25 cellular contexts compared by ENCODE assay signal in the genomic region with DNA sequence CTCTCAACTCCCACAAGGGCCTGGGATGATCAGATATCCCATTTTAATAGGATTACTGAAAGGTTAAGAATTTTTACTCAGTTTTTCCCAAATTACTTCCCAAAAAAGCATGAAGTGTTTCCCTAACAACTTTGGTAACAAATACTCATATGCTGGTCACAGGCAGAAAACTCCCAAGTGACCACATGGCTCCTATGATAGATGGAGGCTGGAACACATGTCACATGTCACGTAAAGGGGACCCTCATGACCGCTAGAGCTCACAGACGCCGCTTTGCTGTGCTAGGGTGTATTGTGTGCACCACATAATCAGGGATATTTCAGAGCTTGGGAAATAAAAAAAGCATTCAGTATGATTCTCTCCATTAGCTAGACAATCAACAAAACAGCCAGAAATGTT.
DNase-seq lines count a peak whose midpoint lies in the region; ATAC-seq, FAIRE-seq and TF ChIP-seq lines count a peak whose summit lies in the region.
"Had no signal": no experiment of that assay in that cellular context is flagged by ENCODE, and none has a peak within 500 bp of the region (broad histone marks: within the 10 kb centered on the region; RNA-seq: fewer than 3 reads in every experiment).

No MANE protein-coding gene starts in this region.

- H3K27me3 ChIP-seq in cardiac muscle cell (no peaks in the 10 kb centered on the region), heart right ventricle (no peaks in the 10 kb centered on the region), HepG2 (ENCODE audit: control insufficient read depth in 1 of 2, insufficient read depth in 2 of 2, low read length in 2 of 2) (peaks cover 2 to 55% of the 10 kb centered on the region in 2 experiments; a peak in 4 of 5 replicates), right lobe of liver (peaks cover 0 to 5% of the 10 kb centered on the region in 2 donors)
- H3K27me3 ChIP-seq: BLaER1 had no signal

- in situ Hi-C loops in HepG2 (cut with HindIII; ENCODE audit: extremely low pct_ligation_motif_present, low pct_unique_long_range_greater_than_20kb): no loop called here

- H3K27ac ChIP-seq in cardiac muscle cell (peak overlapping the region; percentile 44), heart right ventricle (no peak overlapping the region), HepG2 (ENCODE audit: extremely low read length, insufficient read depth, low read length) (no peak overlapping the region), right lobe of liver (no peak overlapping the region)
- H3K27ac ChIP-seq: 22Rv1, BLaER1, C4-2B, GM23248 had no signal

- CTCF ChIA-PET in HepG2 (lab: Yijun Ruan, JAX; ENCODE audit: low intra/inter-chr PET ratio, low total read pairs): interaction anchor here (2.0 kb wide), 1 partner anchor 40 kb away, joined by 5 read pairs; no protein-coding TSS in a partner anchor

- no peak overlapping the region for H3K4me3 ChIP-seq in cardiac muscle cell
- no peak overlapping the region for H3K4me3 ChIP-seq in heart right ventricle
- H3K4me3 ChIP-seq in HepG2 (replicated peaks in 1 of 3; ENCODE audit: insufficient read depth in 1 of 3, low read depth in 2 of 3, low read length in 3 of 3): no peak overlapping the region
- no peak overlapping the region for H3K4me3 ChIP-seq in right lobe of liver
- H3K4me3 ChIP-seq: BLaER1, GM12878, GM23248 had no signal

- H3K4me1 Mint-ChIP-seq in stimulated activated effector memory CD8-positive, alpha-beta T cell treated with anti-CD3 and anti-CD28 coated beads, Interleukin-12 subunit alpha, Interleukin-12 subunit beta, amount 100 ng/mL, for 72 hours: peaks cover 5% of the 10 kb centered on the region
- no peaks in the 10 kb centered on the region for H3K4me1 Mint-ChIP-seq in immature natural killer cell
- H3K4me1 Mint-ChIP-seq: B cell had no signal

- intact Hi-C loops in heart right ventricle (cut with DNase I) (no loop called here), HepG2 (cut with micrococcal nuclease; ENCODE audit: unreplicated experiment) (no loop called here), right lobe of liver (cut with DNase I) (no loop called here)

- H3K36me3 ChIP-seq in cardiac muscle cell (no peaks in the 10 kb centered on the region), heart right ventricle (no peaks in the 10 kb centered on the region), HepG2 (replicated peaks in 1 of 2; ENCODE audit: control insufficient read depth in 1 of 2, insufficient read depth in 2 of 2, low read length in 2 of 2) (no peaks in the 10 kb centered on the region), right lobe of liver (no peaks in the 10 kb centered on the region)
- H3K36me3 ChIP-seq: BLaER1 had no signal

- no peaks in the 10 kb centered on the region for H3K9me3 ChIP-seq in cardiac muscle cell (ENCODE audit: low read depth)
- no peaks in the 10 kb centered on the region for H3K9me3 ChIP-seq in heart right ventricle
- no peaks in the 10 kb centered on the region for H3K9me3 ChIP-seq in HepG2 (ENCODE audit: low read length)
- H3K9me3 ChIP-seq in right lobe of liver: no peaks in the 10 kb centered on the region
- H3K9me3 ChIP-seq: BLaER1, Caco-2 had no signal

- no peak overlapping the region for H3K9ac ChIP-seq in HepG2 (ENCODE audit: insufficient read depth, low read depth, low read length)
- H3K9ac ChIP-seq: BLaER1, GM23248 had no signal

- H2AFZ ChIP-seq in HepG2 (ENCODE audit: low read length): no peak overlapping the region
- H2AFZ ChIP-seq: GM23248 had no signal

- H3K27me3 Mint-ChIP-seq in immature natural killer cell (ENCODE audit: low read depth in 3 of 3): peaks cover 0 to 3% (median 0%) of the 10 kb centered on the region in 3 donors
- H3K27me3 Mint-ChIP-seq: B cell had no signal

- no peaks in the 10 kb centered on the region for H3K36me3 Mint-ChIP-seq in stimulated activated effector memory CD8-positive, alpha-beta T cell treated with anti-CD3 and anti-CD28 coated beads, Interleukin-12 subunit alpha, Interleukin-12 subunit beta, amount 100 ng/mL, for 72 hours
- H3K36me3 Mint-ChIP-seq in immature natural killer cell: no peaks in the 10 kb centered on the region
- H3K36me3 Mint-ChIP-seq: CD4-positive, CD25-positive, alpha-beta regulatory T cell; CD8-positive, alpha-beta T cell had no signal

- no peaks in the 10 kb centered on the region for H3K9me3 Mint-ChIP-seq in stimulated activated effector memory CD8-positive, alpha-beta T cell treated with anti-CD3 and anti-CD28 coated beads, Interleukin-12 subunit alpha, Interleukin-12 subunit beta, amount 100 ng/mL, for 72 hours
- H3K9me3 Mint-ChIP-seq in immature natural killer cell: no peaks in the 10 kb centered on the region
- H3K9me3 Mint-ChIP-seq: CD8-positive, alpha-beta T cell; H9 had no signal

- no peak for TF ChIP-seq RAD21 in HepG2 (CRISPR knock-in tag; IDR thresholded peaks at IDR 0.05)

- peak overlapping the region; percentile 35 for H3K27ac Mint-ChIP-seq in stimulated activated effector memory CD8-positive, alpha-beta T cell treated with anti-CD3 and anti-CD28 coated beads, Interleukin-12 subunit alpha, Interleukin-12 subunit beta, amount 100 ng/mL, for 72 hours
- H3K27ac Mint-ChIP-seq in immature natural killer cell: no peak overlapping the region
- H3K27ac Mint-ChIP-seq: B cell; CD4-positive, CD25-positive, alpha-beta regulatory T cell; CD8-positive, alpha-beta T cell had no signal

- FAIRE-seq in HepG2 (lab: Jason Lieb, UNC): no peak
- FAIRE-seq: A204.1, GM12878, GM19239 had no signal

- DNase-seq in cardiac muscle cell (ENCODE audit: low read depth in 1 of 2, low spot score in 1 of 2) (no peak), heart right ventricle (no peak), HepG2 (ENCODE audit: low spot score) (no peak), right lobe of liver (no peak), SKM-1 treated with dmso at 0.1 percent for 144 hours (lab: John Stamatoyannopoulos, UW; ENCODE audit: unreplicated experiment) (no peak), immature natural killer cell (no peak)
- no peak for DNase-seq in stimulated activated effector memory CD8-positive, alpha-beta T cell treated with anti-CD3 and anti-CD28 coated beads, Interleukin-12 subunit alpha, Interleukin-12 subunit beta, amount 100 ng/mL, for 72 hours (ENCODE audit: low spot score in 2 of 2)
- DNase-seq: Caco-2; CD4-positive, CD25-positive, alpha-beta regulatory T cell; CD8-positive, alpha-beta T cell; DMS153; DMS79; EL; GDM1; GM23248 had no signal

- TF ChIP-seq EP300 in HepG2 (IDR thresholded peaks at IDR 0.05; ENCODE audit: low read depth in 2 of 2, low read length in 2 of 2) (no peak), HepG2 (CRISPR knock-in tag; IDR thresholded peaks at IDR 0.05; ENCODE audit: borderline replicate concordance) (no peak)

- peaks cover 35% of the 10 kb centered on the region for H3K4me1 ChIP-seq in cardiac muscle cell (ENCODE audit: low read depth)
- H3K4me1 ChIP-seq in heart right ventricle: peaks cover 0 to 18% (median 7%) of the 10 kb centered on the region in 9 donors
- H3K4me1 ChIP-seq in HepG2 (ENCODE audit: insufficient read depth, low read length): no peaks in the 10 kb centered on the region
- H3K4me1 ChIP-seq in right lobe of liver: no peaks in the 10 kb centered on the region
- H3K4me1 ChIP-seq: BLaER1, Caco-2 had no signal

- H3K79me2 ChIP-seq in HepG2 (ENCODE audit: insufficient read depth, low read length): no peaks in the 10 kb centered on the region

- TF ChIP-seq POLR2A in HepG2 (IDR thresholded peaks at IDR 0.05; ENCODE audit: insufficient read depth in 1 of 2, low read depth in 2 of 2, low read length in 2 of 2) (no peak), right lobe of liver (IDR thresholded peaks at IDR 0.05) (no peak)

- H3K4me3 Mint-ChIP-seq in stimulated activated effector memory CD8-positive, alpha-beta T cell treated with anti-CD3 and anti-CD28 coated beads, Interleukin-12 subunit alpha, Interleukin-12 subunit beta, amount 100 ng/mL, for 72 hours: no peak overlapping the region
- no peak overlapping the region for H3K4me3 Mint-ChIP-seq in immature natural killer cell
- H3K4me3 Mint-ChIP-seq: B cell; CD4-positive, CD25-positive, alpha-beta regulatory T cell; CD8-positive, alpha-beta T cell; H9 had no signal

- 88 to 90% methylated on average over 4 of the region's 4 CpGs for WGBS in heart right ventricle, 2 donors
- 3% methylated on average over 4 of the region's 4 CpGs for WGBS in HepG2 (ENCODE audit: low lambda C conversion rate)
- 61% methylated on average over 4 of the region's 4 CpGs for WGBS in right lobe of liver (ENCODE audit: insufficient coverage, low coverage, low lambda C conversion rate, missing lambda C conversion rate)

- ATAC-seq in heart right ventricle (no peak), HepG2 (no peak), right lobe of liver (no peak), HG03175 (IDR thresholded peaks at IDR 0.05; ENCODE audit: unreplicated experiment) (no peak)
- no peak for ATAC-seq in stimulated activated effector memory CD8-positive, alpha-beta T cell treated with anti-CD3 and anti-CD28 coated beads, Interleukin-12 subunit alpha, Interleukin-12 subunit beta, amount 100 ng/mL, for 72 hours
- ATAC-seq: CD8-positive, alpha-beta T cell; GM12878; HCT116 had no signal

- POLR2A ChIA-PET in HepG2 (lab: Yijun Ruan, JAX): no interaction called here

- no peak overlapping the region for H3K4me2 ChIP-seq in HepG2 (ENCODE audit: low read depth, low read length)
- H3K4me2 ChIP-seq: BLaER1 had no signal

- no peak for TF ChIP-seq CTCF in cardiac muscle cell (IDR thresholded peaks at IDR 0.05; ENCODE audit: low read depth, low read length)
- no peak for TF ChIP-seq CTCF in heart right ventricle (IDR thresholded peaks at IDR 0.05)
- TF ChIP-seq CTCF in HepG2 (CRISPR knock-in tag; IDR thresholded peaks at IDR 0.05): no peak
- TF ChIP-seq CTCF in right lobe of liver (IDR thresholded peaks at IDR 0.05): no peak

- H4K20me1 ChIP-seq in HepG2 (ENCODE audit: insufficient read depth, low read length): no peaks in the 10 kb centered on the region
- H4K20me1 ChIP-seq: BLaER1 had no signal

- no TSS peak for BruUV-seq in HepG2 (replicated peaks; lab: Mats Ljungman, UMichigan)

TF ChIP-seq in HepG2, 621 proteins besides CTCF, POLR2A, EP300 and RAD21 (continues in another document):
- TF ChIP-seq, protein P1, sequence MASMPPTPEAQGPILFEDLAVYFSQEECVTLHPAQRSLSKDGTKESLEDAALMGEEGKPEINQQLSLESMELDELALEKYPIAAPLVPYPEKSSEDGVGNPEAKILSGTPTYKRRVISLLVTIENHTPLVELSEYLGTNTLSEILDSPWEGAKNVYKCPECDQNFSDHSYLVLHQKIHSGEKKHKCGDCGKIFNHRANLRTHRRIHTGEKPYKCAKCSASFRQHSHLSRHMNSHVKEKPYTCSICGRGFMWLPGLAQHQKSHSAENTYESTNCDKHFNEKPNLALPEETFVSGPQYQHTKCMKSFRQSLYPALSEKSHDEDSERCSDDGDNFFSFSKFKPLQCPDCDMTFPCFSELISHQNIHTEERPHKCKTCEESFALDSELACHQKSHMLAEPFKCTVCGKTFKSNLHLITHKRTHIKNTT (CRISPR knock-in tag; IDR thresholded peaks at IDR 0.05): no peak
